ENCODE assay signal across 8 cellular contexts in the genomic region with DNA sequence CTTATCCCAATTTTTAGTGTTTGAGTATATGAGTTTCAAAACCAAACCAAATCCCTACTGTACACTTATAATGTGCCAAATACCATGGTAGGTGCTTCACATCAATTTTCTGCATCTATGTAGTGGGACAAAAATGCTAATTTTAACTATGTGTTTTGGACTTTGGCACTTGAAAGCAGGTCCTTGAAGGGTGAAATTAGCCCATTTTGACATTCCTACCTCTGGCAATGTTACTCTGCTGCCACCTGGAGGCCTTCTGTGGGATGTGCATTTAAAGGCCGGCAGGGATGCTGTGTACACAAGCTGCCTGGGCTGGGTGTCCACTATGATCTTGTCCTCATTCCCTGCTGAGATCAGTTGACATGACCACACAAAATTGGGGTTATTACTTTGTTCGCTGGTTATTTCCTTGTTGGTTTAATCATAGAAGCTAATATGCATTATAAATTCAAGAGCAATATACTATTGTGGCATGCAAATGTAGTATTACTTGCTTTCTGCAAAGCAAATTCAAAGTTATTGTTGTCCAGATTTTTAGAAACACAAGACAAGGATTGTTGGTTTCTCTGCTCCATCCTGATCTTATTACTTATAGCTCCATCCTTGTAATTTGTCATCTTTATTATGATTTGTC.
DNase-seq lines count a peak whose midpoint lies in the region; ATAC-seq and TF ChIP-seq lines count a peak whose summit lies in the region.

No MANE protein-coding gene starts in this region.

- H3K9ac ChIP-seq in SU-DHL-6 (ENCODE audit: low read length): no peak overlapping the region

- H3K4me2 ChIP-seq in SU-DHL-6 (ENCODE audit: low read depth, low read length, poor library complexity, severe bottlenecking): no peak overlapping the region

- intact Hi-C loops in left ventricle myocardium superior (cut with micrococcal nuclease): loop anchor here (1.0 kb wide), 1 partner anchor 202 kb away; no protein-coding TSS in a partner anchor

- no peaks in the 10 kb centered on the region for H3K9me3 ChIP-seq in SU-DHL-6 (ENCODE audit: insufficient read depth, low read length)

- no peaks in the 10 kb centered on the region for H3F3A ChIP-seq in SU-DHL-6 (ENCODE audit: insufficient read depth)

- H3K79me2 ChIP-seq in SU-DHL-6 (ENCODE audit: insufficient read depth, low read length): no peaks in the 10 kb centered on the region

- H3K4me3 ChIP-seq in SU-DHL-6 (ENCODE audit: insufficient read depth, low read length, poor library complexity, severe bottlenecking): no peak overlapping the region
- no peak overlapping the region for H3K4me3 ChIP-seq in retinal pigment epithelial cell (ENCODE audit: low read length)

- no peaks in the 10 kb centered on the region for H3K9me2 ChIP-seq in SU-DHL-6 (replicated peaks; ENCODE audit: insufficient read depth, low read length)

- H3K27me3 ChIP-seq in SU-DHL-6 (ENCODE audit: low read length): no peaks in the 10 kb centered on the region

- H3K27ac ChIP-seq in SU-DHL-6 (ENCODE audit: low read depth, low read length): no peak overlapping the region

- no peaks in the 10 kb centered on the region for H4K20me1 ChIP-seq in SU-DHL-6 (ENCODE audit: low read depth, low read length)

- no peaks in the 10 kb centered on the region for H3K36me3 ChIP-seq in SU-DHL-6 (ENCODE audit: low read length)

- no peak overlapping the region for H2AFZ ChIP-seq in SU-DHL-6 (ENCODE audit: low read depth, low read length, severe bottlenecking)

- peak; percentile 58 for TF ChIP-seq CTCF in SU-DHL-6 (IDR thresholded peaks at IDR 0.05; ENCODE audit: insufficient read depth, low read length, poor library complexity, severe bottlenecking)
- TF ChIP-seq CTCF in retinal pigment epithelial cell (conservative IDR thresholded peaks at IDR 0.05; ENCODE audit: low read depth, low read length): peak; percentile 97

- ATAC-seq in GM18867 (IDR thresholded peaks at IDR 0.05; ENCODE audit: unreplicated experiment): peak; percentile 68
- ATAC-seq in left ventricle myocardium superior: peak; percentile 80

- peak; percentile 61 to 65 for DNase-seq in AML-193 (lab: John Stamatoyannopoulos, UW)
- peak; percentile 70 for DNase-seq in M059J (ENCODE audit: low read depth)
- peak; percentile 7 for DNase-seq in activated naive CD8-positive, alpha-beta T cell treated with anti-CD3 and anti-CD28 coated beads, Interleukin-2, amount 50 U/mL, for 16 hours (ENCODE audit: low read depth, low spot score)
- peak; percentile 74 for DNase-seq in left ventricle myocardium superior
- no peak for DNase-seq in retinal pigment epithelial cell (ENCODE audit: low read depth)
- DNase-seq in GOT3 (lab: John Stamatoyannopoulos, UW): no peak

Comparison
In these comparisons a context has a peak if more than half of its experiments do, and no peak if none do; other contexts are left out.
1. DNase-seq: peak in AML-193 (2 of 2), M059J (single experiment), activated naive CD8-positive, alpha-beta T cell treated with anti-CD3 and anti-CD28 coated beads, Interleukin-2, amount 50 U/mL, for 16 hours (single experiment) and left ventricle myocardium superior (single experiment); none in retinal pigment epithelial cell (single experiment) and GOT3 (single experiment).